Comparison of ENCODE assay signal across 27 cellular contexts in genomic region chr7:9264395-9264794, GRCh38.
DNase-seq lines count a peak whose midpoint lies in the region; ATAC-seq and TF ChIP-seq lines count a peak whose summit lies in the region.
"Had no signal": no experiment of that assay in that cellular context is flagged by ENCODE, and none has a peak within 500 bp of the region (broad histone marks: within the 10 kb centered on the region; RNA-seq: fewer than 3 reads in every experiment).

No MANE protein-coding gene starts in this region.

- in situ Hi-C loops in Panc1 (cut with HindIII; ENCODE audit: low pct_unique_long_range_greater_than_20kb, low sequenced_read_pairs): no loop called here

- no peak overlapping the region for H3K27ac ChIP-seq in Panc1 (ENCODE audit: low read length)
- no peak overlapping the region for H3K27ac ChIP-seq in hepatocyte
- H3K27ac ChIP-seq: cardiac muscle cell, coronary artery, neutrophil, prostate gland, sigmoid colon, tibial nerve had no signal

- CTCF ChIA-PET in Panc1 (lab: Charles Lee): no interaction called here

- H3K4me1 ChIP-seq in BE2C: no peaks in the 10 kb centered on the region
- no peaks in the 10 kb centered on the region for H3K4me1 ChIP-seq in Panc1 (ENCODE audit: control insufficient read depth, insufficient read depth, low read length)
- H3K4me1 ChIP-seq in hepatocyte (ENCODE audit: insufficient read depth): no peaks in the 10 kb centered on the region
- H3K4me1 ChIP-seq: prostate gland, sigmoid colon, tibial nerve had no signal

- no peak for ATAC-seq in Panc1
- ATAC-seq: naive thymus-derived CD4-positive, alpha-beta T cell had no signal

- 79% methylated on average over 3 of the region's 3 CpGs for WGBS in hepatocyte (ENCODE audit: low lambda C conversion rate, missing lambda C conversion rate)

- H4K20me1 ChIP-seq in hepatocyte (ENCODE audit: insufficient read depth, poor library complexity, severe bottlenecking): no peaks in the 10 kb centered on the region

- no peak overlapping the region for H3K4me2 ChIP-seq in hepatocyte

- DNase-seq in BE2C (peak; percentile 13), H4 (ENCODE audit: low spot score) (peak; percentile 44), Panc1 (ENCODE audit: low read depth, low spot score) (no peak), hepatocyte (ENCODE audit: low spot score) (no peak), NCI-H187 (lab: John Stamatoyannopoulos, UW) (no peak)
- DNase-seq in stimulated activated CD4-positive, alpha-beta T cell treated with anti-CD3 and anti-CD28 coated beads, Interleukin-4, amount 100 ng/mL, for 4 hours: no peak
- no peak for DNase-seq in stimulated activated CD4-positive, alpha-beta T cell treated with anti-CD3 and anti-CD28 coated beads, Interleukin-12 subunit alpha, Interleukin-12 subunit beta, amount 100 ng/mL, for 4 hours
- DNase-seq: activated CD4-positive, alpha-beta T cell treated with anti-CD3 and anti-CD28 coated beads, Interleukin-2, amount 10 ng/mL, durations not matched to agents 24 days and 14 days; activated effector memory CD4-positive, alpha-beta T cell treated with anti-CD3 and anti-CD28 coated beads, Interleukin-2, amount 50 U/mL, for 16 hours; activated T-cell treated with anti-CD3 and anti-CD28 coated beads, Interleukin-2, amount 50 U/mL, for 1 hour; aorta; DMS153; effector memory CD4-positive, alpha-beta T cell; glutamatergic neuron; Kasumi-1; midbrain; naive thymus-derived CD4-positive, alpha-beta T cell; NCI-H1694; NCI-H510A treated with DMSO at 0.1 percent for 48 hours; Right ventricle myocardium superior; sigmoid colon; stimulated activated CD4-positive, alpha-beta T cell treated with anti-CD3 and anti-CD28 coated beads, Interleukin-4, amount 100 ng/mL, for 24 hours had no signal

- H3K36me3 ChIP-seq in BE2C: no peaks in the 10 kb centered on the region
- no peaks in the 10 kb centered on the region for H3K36me3 ChIP-seq in Panc1 (ENCODE audit: control insufficient read depth, insufficient read depth, low read length)
- H3K36me3 ChIP-seq in hepatocyte (replicated peaks; ENCODE audit: insufficient read depth, low read depth): no peaks in the 10 kb centered on the region
- H3K36me3 ChIP-seq: cardiac muscle cell, neutrophil, prostate gland, sigmoid colon, tibial nerve had no signal

- no peaks in the 10 kb centered on the region for H3K79me2 ChIP-seq in hepatocyte

- TF ChIP-seq CTCF in BE2C (IDR thresholded peaks at IDR 0.05; ENCODE audit: low read depth, low read length) (peak; percentile 39), Panc1 (IDR thresholded peaks at IDR 0.05) (peak; percentile 23; the same call in 1 of the 2 replicates), hepatocyte (IDR thresholded peaks at IDR 0.05; ENCODE audit: poor library complexity) (peak; percentile 27)

- H2AFZ ChIP-seq in hepatocyte: no peak overlapping the region

- BruUV-seq in Panc1 (replicated peaks; lab: Mats Ljungman, UMichigan): no TSS peak

- no peaks in the 10 kb centered on the region; the same call in 1 of the 2 replicates for H3K9me3 ChIP-seq in BE2C
- H3K9me3 ChIP-seq in Panc1 (ENCODE audit: control insufficient read depth, insufficient read depth, low read depth, low read length): peaks cover 5% of the 10 kb centered on the region; the same call in 1 of the 2 replicates
- no peaks in the 10 kb centered on the region for H3K9me3 ChIP-seq in hepatocyte (ENCODE audit: low read depth)
- H3K9me3 ChIP-seq: neutrophil, prostate gland, sigmoid colon had no signal

- intact Hi-C loops in Panc1 (cut with micrococcal nuclease; ENCODE audit: unreplicated experiment): no loop called here

- H3K9me2 ChIP-seq in hepatocyte (replicated peaks; ENCODE audit: insufficient read depth): no peaks in the 10 kb centered on the region

- POLR2A ChIA-PET in Panc1 (lab: Charles Lee): no interaction called here

- H3K4me3 ChIP-seq in BE2C (ENCODE audit: low read depth, low read length) (no peak overlapping the region), Panc1 (ENCODE audit: low read depth in 2 of 2, low read length in 2 of 2) (no peak overlapping the region), hepatocyte (no peak overlapping the region)
- H3K4me3 ChIP-seq: cardiac muscle cell, coronary artery, prostate gland, sigmoid colon, tibial nerve had no signal

- H3K27me3 ChIP-seq in BE2C (no peaks in the 10 kb centered on the region), Panc1 (ENCODE audit: control insufficient read depth, insufficient read depth, low read length) (no peaks in the 10 kb centered on the region), hepatocyte (no peaks in the 10 kb centered on the region)
- H3K27me3 ChIP-seq: cardiac muscle cell, neutrophil, sigmoid colon, tibial nerve had no signal

Comparison
In these comparisons a context has a peak if more than half of its experiments do, and no peak if none do; other contexts are left out.
1. DNase-seq: peak in BE2C (single experiment) and H4 (single experiment); none in Panc1 (single experiment), hepatocyte (single experiment), stimulated activated CD4-positive, alpha-beta T cell treated with anti-CD3 and anti-CD28 coated beads, Interleukin-4, amount 100 ng/mL, for 4 hours (0 of 2), NCI-H187 (0 of 2) and stimulated activated CD4-positive, alpha-beta T cell treated with anti-CD3 and anti-CD28 coated beads, Interleukin-12 subunit alpha, Interleukin-12 subunit beta, amount 100 ng/mL, for 4 hours (single experiment).
2. Peak in every context shown above with its lines, with median percentiles within 50 percentile points of each other: CTCF ChIP-seq.